ENCODE assay signal across 8 cellular contexts in genomic region chr1:218164930-218165686, GRCh38.
DNase-seq lines count a peak whose midpoint lies in the region; ATAC-seq, FAIRE-seq and TF ChIP-seq lines count a peak whose summit lies in the region.

No MANE protein-coding gene starts in this region.

- H3K27me3 ChIP-seq in MM.1S (replicated peaks; ENCODE audit: insufficient read depth, low read length) (no peaks in the 10 kb centered on the region), astrocyte (ENCODE audit: insufficient read depth, low read length) (peaks cover 49% of the 10 kb centered on the region), iPS-20b (ENCODE audit: insufficient read depth, low read length) (peaks cover 63% of the 10 kb centered on the region)

- H3K27ac ChIP-seq in MM.1S (ENCODE audit: low read length) (peak overlapping the region; percentile 96), astrocyte (ENCODE audit: low read depth, low read length) (no peak overlapping the region), iPS-20b (ENCODE audit: low read length) (no peak overlapping the region)

- H3K4me1 Mint-ChIP-seq in Calu3 (ENCODE audit: low read depth, unreplicated experiment) (peaks cover 12% of the 10 kb centered on the region), astrocyte (ENCODE audit: low read depth, unreplicated experiment) (peaks cover 2% of the 10 kb centered on the region)

- no peaks in the 10 kb centered on the region for H4K20me1 ChIP-seq in MM.1S (ENCODE audit: insufficient read depth, low read length)
- H4K20me1 ChIP-seq in astrocyte (ENCODE audit: insufficient read depth, low read length), result no peaks in the 10 kb centered on the region

- FAIRE-seq in astrocyte (lab: Jason Lieb, UNC), result no peak

- peak overlapping the region; percentile 43 for H3K27ac Mint-ChIP-seq in Calu3 (ENCODE audit: unreplicated experiment)
- H3K27ac Mint-ChIP-seq in astrocyte (ENCODE audit: unreplicated experiment), result no peak overlapping the region

- peak overlapping the region; percentile 98 for H3K4me3 Mint-ChIP-seq in Calu3 (ENCODE audit: low read depth, unreplicated experiment)
- peak overlapping the region; percentile 84 for H3K4me3 Mint-ChIP-seq in astrocyte (ENCODE audit: unreplicated experiment)

- H2AFZ ChIP-seq in MM.1S (ENCODE audit: low read length), result peak overlapping the region; percentile 85
- H2AFZ ChIP-seq in astrocyte (ENCODE audit: low read depth, low read length), result peak overlapping the region; percentile 83

- H3K79me2 ChIP-seq in MM.1S (ENCODE audit: low read length) (no peaks in the 10 kb centered on the region), astrocyte (ENCODE audit: insufficient read depth, low read length) (no peaks in the 10 kb centered on the region)

- peak; percentile 43 for ATAC-seq in GM21526 (IDR thresholded peaks at IDR 0.05; ENCODE audit: low FRiP score, unreplicated experiment)

- no peaks in the 10 kb centered on the region for H3K9me3 Mint-ChIP-seq in Calu3 (ENCODE audit: low read depth, unreplicated experiment)
- no peaks in the 10 kb centered on the region for H3K9me3 Mint-ChIP-seq in astrocyte (ENCODE audit: unreplicated experiment)

- DNase-seq in Calu3 (peak; percentile 24), MM.1S (peak; percentile 62), astrocyte (ENCODE audit: low read depth) (peak; percentile 2), pons (ENCODE audit: low spot score) (no peak)
- peak; percentile 25 for DNase-seq in stimulated activated CD8-positive, alpha-beta memory T cell treated with anti-CD3 and anti-CD28 coated beads, Interleukin-4, amount 100 ng/mL, for 48 hours
- DNase-seq in central memory CD4-positive, alpha-beta T cell, result no peak

- BruUV-seq in Calu3 (replicated peaks; lab: Mats Ljungman, UMichigan), result no TSS peak

- H3F3A ChIP-seq in MM.1S (ENCODE audit: insufficient read depth, low read length), result peaks cover 31% of the 10 kb centered on the region

- H3K9ac ChIP-seq in MM.1S (ENCODE audit: low read length) (peak overlapping the region; percentile 96), astrocyte (ENCODE audit: low read length) (peak overlapping the region; percentile 56), iPS-20b (ENCODE audit: low read depth, low read length) (peak overlapping the region; percentile 70; the same call in 1 of the 2 replicates)

- CTCF ChIA-PET in Calu3 (lab: Charles Lee), result interaction anchor here (0.6 kb wide), 2 partner anchors 649 to 1392 kb away, joined by 4 read pairs; no protein-coding TSS in a partner anchor

- H3K4me2 ChIP-seq in MM.1S (ENCODE audit: low read depth, low read length) (peak overlapping the region; percentile 61), astrocyte (ENCODE audit: low read length) (peak overlapping the region; percentile 94)

- H3K27me3 Mint-ChIP-seq in Calu3 (ENCODE audit: unreplicated experiment), result peaks cover 39% of the 10 kb centered on the region
- H3K27me3 Mint-ChIP-seq in astrocyte (ENCODE audit: low read depth, unreplicated experiment), result peaks cover 16% of the 10 kb centered on the region

- H3K36me3 ChIP-seq in MM.1S (replicated peaks; ENCODE audit: insufficient read depth, low read length) (no peaks in the 10 kb centered on the region), astrocyte (ENCODE audit: insufficient read depth, low read length) (no peaks in the 10 kb centered on the region), iPS-20b (ENCODE audit: insufficient read depth, low read depth, low read length) (no peaks in the 10 kb centered on the region)

- H3K9me2 ChIP-seq in MM.1S (replicated peaks; ENCODE audit: insufficient read depth, low read length), result no peaks in the 10 kb centered on the region

- H3K4me3 ChIP-seq in MM.1S (ENCODE audit: low read length) (peak overlapping the region; percentile 82), astrocyte (ENCODE audit: insufficient read depth, low read depth, low read length) (peak overlapping the region; percentile 67), iPS-20b (ENCODE audit: low read length) (peak overlapping the region; percentile 85)

- intact Hi-C loops in Calu3 (cut with micrococcal nuclease; ENCODE audit: unreplicated experiment), result no loop called here

- TF ChIP-seq CTCF in Calu3 (IDR thresholded peaks at IDR 0.05; ENCODE audit: unreplicated experiment) (no peak), MM.1S (IDR thresholded peaks at IDR 0.05; ENCODE audit: low read length) (no peak), astrocyte (IDR thresholded peaks at IDR 0.05; ENCODE audit: insufficient read depth, low read depth, low read length) (no peak)

- no peaks in the 10 kb centered on the region for H3K9me3 ChIP-seq in MM.1S (replicated peaks; ENCODE audit: insufficient read depth, low read length)
- no peaks in the 10 kb centered on the region for H3K9me3 ChIP-seq in astrocyte (ENCODE audit: insufficient read depth, low read depth, low read length)
- no peaks in the 10 kb centered on the region for H3K9me3 ChIP-seq in iPS-20b (ENCODE audit: insufficient read depth, low read depth, low read length)

- H3K36me3 Mint-ChIP-seq in Calu3 (ENCODE audit: insufficient read depth, unreplicated experiment), result peaks cover 23% of the 10 kb centered on the region
- H3K36me3 Mint-ChIP-seq in astrocyte (ENCODE audit: low read depth, unreplicated experiment), result no peaks in the 10 kb centered on the region

- peaks cover 20% of the 10 kb centered on the region for H3K4me1 ChIP-seq in MM.1S (ENCODE audit: low read length)
- peaks cover 6% of the 10 kb centered on the region for H3K4me1 ChIP-seq in astrocyte (ENCODE audit: insufficient read depth, low read length)
- peaks cover 7% of the 10 kb centered on the region; the same call in 1 of the 2 replicates for H3K4me1 ChIP-seq in iPS-20b (ENCODE audit: insufficient read depth, low read length)

Comparison
In these comparisons a context has a peak if more than half of its experiments do, and no peak if none do; other contexts are left out.
1. DNase-seq: peak in Calu3 (single experiment), MM.1S (single experiment), astrocyte (single experiment) and stimulated activated CD8-positive, alpha-beta memory T cell treated with anti-CD3 and anti-CD28 coated beads, Interleukin-4, amount 100 ng/mL, for 48 hours (single experiment); none in pons (single experiment) and central memory CD4-positive, alpha-beta T cell (single experiment).
2. Peak in every context shown above with its lines, with median percentiles within 50 percentile points of each other: H3K4me3 ChIP-seq and H3K9ac ChIP-seq.